ENCODE assay signal across 16 cellular contexts in genomic region chr15:75095594-75095993, GRCh38.
DNase-seq lines count a peak whose midpoint lies in the region; ATAC-seq and TF ChIP-seq lines count a peak whose summit lies in the region.
"Had no signal": no experiment of that assay in that cellular context is flagged by ENCODE, and none has a peak within 500 bp of the region (broad histone marks: within the 10 kb centered on the region; RNA-seq: fewer than 3 reads in every experiment).

No MANE protein-coding gene starts in this region.

- in situ Hi-C loops in brain microvascular endothelial cell (cut with HindIII; ENCODE audit: low pct_ligation_motif_present, low sequenced_read_pairs): no loop called here

- H3K27ac Mint-ChIP-seq in activated T-helper 17 cell treated with anti-CD3 and anti-CD28 coated beads, Interleukin-2, amount 50 U/mL, for 72 hours: no peak overlapping the region
- H3K27ac Mint-ChIP-seq in natural killer cell: no peak overlapping the region
- H3K27ac Mint-ChIP-seq: activated CD4-positive, alpha-beta T cell treated with anti-CD3 and anti-CD28 coated beads for 36 hours; activated naive CD8-positive, alpha-beta T cell treated with anti-CD3 and anti-CD28 coated beads for 36 hours; effector memory CD8-positive, alpha-beta T cell had no signal

- H3K36me3 Mint-ChIP-seq in activated T-helper 17 cell treated with anti-CD3 and anti-CD28 coated beads, Interleukin-2, amount 50 U/mL, for 72 hours (ENCODE audit: low read depth): no peaks in the 10 kb centered on the region
- no peaks in the 10 kb centered on the region for H3K36me3 Mint-ChIP-seq in natural killer cell
- H3K36me3 Mint-ChIP-seq: naive B cell had no signal

- H3K4me3 Mint-ChIP-seq in activated T-helper 17 cell treated with anti-CD3 and anti-CD28 coated beads, Interleukin-2, amount 50 U/mL, for 72 hours: no peak overlapping the region
- no peak overlapping the region for H3K4me3 Mint-ChIP-seq in natural killer cell
- H3K4me3 Mint-ChIP-seq: activated CD4-positive, alpha-beta T cell treated with anti-CD3 and anti-CD28 coated beads for 36 hours; activated naive CD8-positive, alpha-beta T cell treated with anti-CD3 and anti-CD28 coated beads for 36 hours; effector memory CD8-positive, alpha-beta T cell had no signal

- no peaks in the 10 kb centered on the region for H3K27me3 ChIP-seq in brain microvascular endothelial cell (replicated peaks)

- intact Hi-C loops in natural killer cell (cut with micrococcal nuclease): no loop called here

- peaks cover 15% of the 10 kb centered on the region for H3K27me3 Mint-ChIP-seq in activated T-helper 17 cell treated with anti-CD3 and anti-CD28 coated beads, Interleukin-2, amount 50 U/mL, for 72 hours
- H3K27me3 Mint-ChIP-seq in natural killer cell (ENCODE audit: low read depth in 2 of 2): no peaks in the 10 kb centered on the region
- H3K27me3 Mint-ChIP-seq: effector memory CD8-positive, alpha-beta T cell had no signal

- DNase-seq in brain microvascular endothelial cell (no peak), natural killer cell (no peak), SK-N-DZ (ENCODE audit: low spot score) (no peak), NCI-H82 treated with DMSO at 0.1 percent for 48 hours (lab: John Stamatoyannopoulos, UW; ENCODE audit: unreplicated experiment) (no peak)
- DNase-seq: activated CD4-positive, alpha-beta T cell treated with anti-CD3 and anti-CD28 coated beads for 36 hours; activated naive CD8-positive, alpha-beta T cell treated with anti-CD3 and anti-CD28 coated beads for 36 hours; activated T-cell treated with anti-CD3 and anti-CD28 coated beads for 4 hours; effector memory CD8-positive, alpha-beta T cell; naive B cell; NCI-H1694 treated with DMSO at 0.1 percent for 48 hours; NCI-H526 treated with DMSO at 0.1 percent for 48 hours; T-helper 2 cell had no signal

- no peaks in the 10 kb centered on the region for H3K36me3 ChIP-seq in brain microvascular endothelial cell (replicated peaks)

- TF ChIP-seq CTCF in brain microvascular endothelial cell (IDR thresholded peaks at IDR 0.05; ENCODE audit: low read depth, low read length, missing control alignments) (no peak), natural killer cell (IDR thresholded peaks at IDR 0.05) (no peak)

- no peaks in the 10 kb centered on the region for H3K9me3 Mint-ChIP-seq in activated T-helper 17 cell treated with anti-CD3 and anti-CD28 coated beads, Interleukin-2, amount 50 U/mL, for 72 hours
- no peaks in the 10 kb centered on the region for H3K9me3 Mint-ChIP-seq in natural killer cell
- H3K9me3 Mint-ChIP-seq: effector memory CD8-positive, alpha-beta T cell had no signal

- H3K4me3 ChIP-seq in brain microvascular endothelial cell (ENCODE audit: low read depth, low read length): no peak overlapping the region

- H3K4me1 Mint-ChIP-seq in activated T-helper 17 cell treated with anti-CD3 and anti-CD28 coated beads, Interleukin-2, amount 50 U/mL, for 72 hours: no peaks in the 10 kb centered on the region
- peaks cover 0 to 10% of the 10 kb centered on the region in 2 donors for H3K4me1 Mint-ChIP-seq in natural killer cell

- H3K27ac ChIP-seq in brain microvascular endothelial cell: no peak overlapping the region

- peak; percentile 29 for ATAC-seq in GM18858 (IDR thresholded peaks at IDR 0.05; ENCODE audit: unreplicated experiment)
- ATAC-seq in GM21576 (IDR thresholded peaks at IDR 0.05; ENCODE audit: unreplicated experiment): peak; percentile 48
- peak; percentile 38 for ATAC-seq in HG03097 (IDR thresholded peaks at IDR 0.05; ENCODE audit: low FRiP score, unreplicated experiment)
- peak; percentile 7 for ATAC-seq in activated T-helper 17 cell treated with anti-CD3 and anti-CD28 coated beads, Interleukin-2, amount 50 U/mL, for 72 hours (replicated peaks)
- no peak for ATAC-seq in natural killer cell
- ATAC-seq: activated CD4-positive, alpha-beta T cell treated with anti-CD3 and anti-CD28 coated beads for 36 hours; effector memory CD8-positive, alpha-beta T cell had no signal

Comparison
In these comparisons a context has a peak if more than half of its experiments do, and no peak if none do; other contexts are left out.
1. ATAC-seq: peak in GM18858 (single experiment), GM21576 (single experiment), HG03097 (single experiment) and activated T-helper 17 cell treated with anti-CD3 and anti-CD28 coated beads, Interleukin-2, amount 50 U/mL, for 72 hours (single experiment); none in natural killer cell (0 of 3).